Comparison of ENCODE assay signal across 8 cellular contexts in the genomic region with DNA sequence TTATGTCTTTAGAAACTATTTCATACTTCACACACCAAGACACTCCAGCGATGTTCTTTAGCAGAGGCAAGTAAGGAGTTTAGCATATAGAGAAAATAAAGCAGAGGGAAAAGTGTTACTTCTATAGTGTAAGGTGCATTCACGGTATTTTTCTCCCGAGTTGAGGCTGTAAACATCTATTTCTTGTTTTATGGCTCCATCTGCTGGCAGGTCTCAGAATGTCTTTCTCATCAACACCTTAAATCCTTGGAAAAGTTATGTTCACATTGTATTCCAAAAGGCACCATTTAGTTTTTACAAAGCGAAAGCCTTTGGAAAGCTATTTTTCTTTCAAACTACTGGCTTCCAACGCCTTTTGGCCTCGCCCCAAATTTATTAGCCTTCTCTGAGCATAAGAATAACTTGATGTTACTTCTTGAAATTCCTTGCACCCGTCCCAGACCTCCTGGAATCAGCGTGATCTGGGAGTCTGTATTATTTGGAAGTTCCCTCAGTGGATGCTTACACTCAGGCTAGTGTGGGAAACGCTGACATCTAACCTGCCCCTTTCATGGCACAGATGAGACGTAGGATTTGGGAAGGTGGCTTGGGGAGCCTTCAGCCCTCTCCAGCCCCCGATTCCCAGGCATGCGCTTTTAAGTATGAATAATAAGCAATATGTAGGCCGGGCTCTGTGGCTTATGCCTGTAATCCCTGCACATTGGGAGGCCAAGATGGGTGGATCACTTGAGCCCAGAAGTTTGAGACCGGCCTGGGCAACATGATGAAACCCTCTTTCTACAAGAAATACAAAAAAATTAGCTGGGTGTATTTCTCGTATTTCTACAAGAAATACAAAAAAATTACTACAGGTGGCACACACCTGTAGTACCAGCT. TPM values are rescaled to one million over a fixed set of nuclear protein-coding genes. Genes with fewer than 3 reads are reported as not detected.
DNase-seq lines count a peak whose midpoint lies in the region; ATAC-seq and TF ChIP-seq lines count a peak whose summit lies in the region.

No MANE protein-coding gene starts in this region.

- DNase-seq in AML-193 (lab: John Stamatoyannopoulos, UW) (peak; percentile 28 to 41), GM10248 (ENCODE audit: extremely low spot score) (peak; percentile 41), NCI-H1930 (lab: John Stamatoyannopoulos, UW) (peak; percentile 4 to 43), hepatic stellate cell (ENCODE audit: low spot score) (peak; percentile 49)
- DNase-seq in activated CD4-positive, alpha-beta T cell treated with anti-CD3 and anti-CD28 coated beads, Interleukin-2, amount 10 ng/mL, durations not matched to agents 24 days and 14 days, result peak; percentile 79
- peak; percentile 30 for DNase-seq in stimulated activated CD8-positive, alpha-beta memory T cell treated with anti-CD3 and anti-CD28 coated beads, Interleukin-4, amount 100 ng/mL, for 48 hours

- peak; percentile 67 for TF ChIP-seq CTCF in GM10248 (IDR thresholded peaks at IDR 0.05; ENCODE audit: control extremely low read depth, extremely low read depth, low read depth, missing control alignments)

- no peaks in the 10 kb centered on the region for H3K9me3 Mint-ChIP-seq in activated CD4-positive, alpha-beta T cell treated with anti-CD3 and anti-CD28 coated beads, Interleukin-2, amount 10 ng/mL, durations not matched to agents 24 days and 14 days

- H3K27me3 Mint-ChIP-seq in activated CD4-positive, alpha-beta T cell treated with anti-CD3 and anti-CD28 coated beads, Interleukin-2, amount 10 ng/mL, durations not matched to agents 24 days and 14 days, result peaks cover 13% of the 10 kb centered on the region

- CTCF ChIA-PET in GM10248 (lab: Yijun Ruan, JAX), result interaction anchor here (0.6 to 2.8 kb wide), 9 partner anchors 9 to 309 kb away, joined by 3 to 9 read pairs (median 3); no protein-coding TSS in a partner anchor

- no peak overlapping the region for H3K27ac Mint-ChIP-seq in activated CD4-positive, alpha-beta T cell treated with anti-CD3 and anti-CD28 coated beads, Interleukin-2, amount 10 ng/mL, durations not matched to agents 24 days and 14 days

- H3K36me3 Mint-ChIP-seq in activated CD4-positive, alpha-beta T cell treated with anti-CD3 and anti-CD28 coated beads, Interleukin-2, amount 10 ng/mL, durations not matched to agents 24 days and 14 days (ENCODE audit: low read depth), result no peaks in the 10 kb centered on the region

- intact Hi-C loops in activated CD4-positive, alpha-beta T cell treated with anti-CD3 and anti-CD28 coated beads, Interleukin-2, amount 10 ng/mL, durations not matched to agents 24 days and 14 days (cut with micrococcal nuclease), result loop anchor here (1.0 to 5.0 kb wide), 2 partner anchors 288 to 308 kb away; no protein-coding TSS in a partner anchor

- H3K4me3 Mint-ChIP-seq in activated CD4-positive, alpha-beta T cell treated with anti-CD3 and anti-CD28 coated beads, Interleukin-2, amount 10 ng/mL, durations not matched to agents 24 days and 14 days, result no peak overlapping the region

- H3K4me1 Mint-ChIP-seq in activated CD4-positive, alpha-beta T cell treated with anti-CD3 and anti-CD28 coated beads, Interleukin-2, amount 10 ng/mL, durations not matched to agents 24 days and 14 days, result peaks cover 3% of the 10 kb centered on the region

- POLR2A ChIA-PET in GM10248 (lab: Yijun Ruan, JAX), result no interaction called here

- no peak for ATAC-seq in GM19463 (IDR thresholded peaks at IDR 0.05; ENCODE audit: unreplicated experiment)
- ATAC-seq in HG03196 (IDR thresholded peaks at IDR 0.05; ENCODE audit: unreplicated experiment), result no peak

RNA-seq across cellular contexts. Expression of a gene that starts 1.9 kb away (rescaled TPM):
- total RNA-seq in activated CD4-positive, alpha-beta T cell treated with anti-CD3 and anti-CD28 coated beads, Interleukin-2, amount 10 ng/mL, durations not matched to agents 24 days and 14 days, result not detected in 2 replicates

Comparison
In these comparisons a context has a peak if more than half of its experiments do, and no peak if none do; other contexts are left out.
1. DNase-seq: peak in every context shown above with its lines; median percentile 79 in activated CD4-positive, alpha-beta T cell treated with anti-CD3 and anti-CD28 coated beads, Interleukin-2, amount 10 ng/mL, durations not matched to agents 24 days and 14 days; 49 in hepatic stellate cell; 41 in GM10248; 34 in AML-193; 30 in stimulated activated CD8-positive, alpha-beta memory T cell treated with anti-CD3 and anti-CD28 coated beads, Interleukin-4, amount 100 ng/mL, for 48 hours; 24 in NCI-H1930.